ENCODE assay signal across 10 cellular contexts in genomic region chr7:131196808-131197207, GRCh38.
DNase-seq lines count a peak whose midpoint lies in the region; FAIRE-seq and TF ChIP-seq lines count a peak whose summit lies in the region.
"Had no signal": no experiment of that assay in that cellular context is flagged by ENCODE, and none has a peak within 500 bp of the region (broad histone marks: within the 10 kb centered on the region; RNA-seq: fewer than 3 reads in every experiment).

No MANE protein-coding gene starts in this region.

- peak; percentile 14 for DNase-seq in fibroblast of gingiva (ENCODE audit: low read depth)
- peak; percentile 71 for DNase-seq in osteoblast (ENCODE audit: insufficient read length, low spot score, missing footprints)
- DNase-seq in stimulated activated naive CD4-positive, alpha-beta T cell treated with Interleukin-2 at 50 U/mL for 16 hours (lab: John Stamatoyannopoulos, UW) = no peak
- DNase-seq in activated CD4-positive, alpha-beta T cell treated with anti-CD3 and anti-CD28 coated beads for 48 hours = no peak
- no peak for DNase-seq in GM12891 (ENCODE audit: insufficient read length, low spot score)
- DNase-seq: activated naive CD8-positive, alpha-beta T cell treated with anti-CD3 and anti-CD28 coated beads, Interleukin-2, amount 10 ng/mL, durations not matched to agents 7 days and 5 days; DMS79 treated with DMSO at 0.1 percent for 48 hours; naive thymus-derived CD8-positive, alpha-beta T cell had no signal

- H3K27me3 ChIP-seq in osteoblast (ENCODE audit: insufficient read depth, low read length) = no peaks in the 10 kb centered on the region

- H3K36me3 ChIP-seq in HEK293 (ENCODE audit: control insufficient read depth in 2 of 2, insufficient read depth in 1 of 2, low read length in 2 of 2) (no peaks in the 10 kb centered on the region), osteoblast (ENCODE audit: insufficient read depth, low read length) (no peaks in the 10 kb centered on the region)

- POLR2A ChIA-PET in HEK293 (lab: Yijun Ruan, JAX) = no interaction called here

- no peak for TF ChIP-seq CTCF in HEK293 (tag by site-specific recombination; IDR thresholded peaks at IDR 0.05)
- no peak for TF ChIP-seq CTCF in osteoblast (IDR thresholded peaks at IDR 0.05; ENCODE audit: extremely low read depth, low read depth, low read length)

- FAIRE-seq in GM12891 (lab: Jason Lieb, UNC) = no peak

- H2AFZ ChIP-seq in osteoblast (ENCODE audit: low read length) = no peak overlapping the region

- TF ChIP-seq POLR2A in GM12891 (IDR thresholded peaks at IDR 0.05; ENCODE audit: low read depth, low read length) = no peak

- H3K4me1 ChIP-seq in HEK293 (ENCODE audit: control insufficient read depth, insufficient read depth, low read length) = no peaks in the 10 kb centered on the region
- peaks cover 5% of the 10 kb centered on the region for H3K4me1 ChIP-seq in osteoblast (ENCODE audit: insufficient read depth, low read length)

- no peaks in the 10 kb centered on the region for H3K9me3 ChIP-seq in HEK293 (ENCODE audit: control insufficient read depth, insufficient read depth, low read depth, low read length)
- no peaks in the 10 kb centered on the region for H3K9me3 ChIP-seq in osteoblast (ENCODE audit: low read depth, low read length)

- H3K4me2 ChIP-seq in osteoblast (ENCODE audit: insufficient read depth, low read length) = no peak overlapping the region

- no peak overlapping the region for H3K4me3 ChIP-seq in HEK293 (ENCODE audit: low read depth, low read length)
- H3K4me3 ChIP-seq in osteoblast (ENCODE audit: insufficient read depth, low read length) = no peak overlapping the region

- H3K79me2 ChIP-seq in osteoblast (ENCODE audit: insufficient read depth, low read length) = no peaks in the 10 kb centered on the region

- CTCF ChIA-PET in HEK293 (lab: Yijun Ruan, JAX) = no interaction called here

- no peaks in the 10 kb centered on the region for H4K20me1 ChIP-seq in osteoblast (ENCODE audit: insufficient read depth, low read length)

- H3K27ac ChIP-seq in HEK293 (ENCODE audit: extremely low read depth, low read depth, low read length) (no peak overlapping the region), osteoblast (ENCODE audit: low read depth, low read length) (no peak overlapping the region)

TF ChIP-seq in HEK293, 187 proteins besides CTCF, POLR2A, EP300 and RAD21:
- no peak for TF ChIP-seq ZBTB21 (tag by site-specific recombination; IDR thresholded peaks at IDR 0.05)
- peak; percentile 95 for TF ChIP-seq REST (tag by site-specific recombination; IDR thresholded peaks at IDR 0.05)

TF ChIP-seq in PFSK-1, 5 proteins besides CTCF, POLR2A, EP300 and RAD21:
- TF ChIP-seq REST (IDR thresholded peaks at IDR 0.05; ENCODE audit: insufficient read depth in 1 of 2, low read depth in 2 of 2, low read length in 2 of 2) = peak; percentile 92 to 96
- no peak for TF ChIP-seq POLR2AphosphoS5 (IDR thresholded peaks at IDR 0.05; ENCODE audit: low read depth, low read length)
- no peak for TF ChIP-seq FOXP2 (optimal IDR thresholded peaks at IDR 0.05; ENCODE audit: borderline replicate concordance, extremely low read depth, extremely low read length, insufficient read depth)
TF ChIP-seq in PFSK-1: peak in this region for 1.

TF ChIP-seq in GM12891, 5 proteins besides CTCF, POLR2A, EP300 and RAD21:
- TF ChIP-seq PAX5 (IDR thresholded peaks at IDR 0.05; ENCODE audit: insufficient read depth, low read length, severe bottlenecking) = no peak
- TF ChIP-seq POLR2AphosphoS5 (IDR thresholded peaks at IDR 0.05; ENCODE audit: low read depth, low read length) = no peak
- no peak for TF ChIP-seq POU2F2 (IDR thresholded peaks at IDR 0.05; ENCODE audit: low read depth, low read length)
- no peak for TF ChIP-seq TAF1 (IDR thresholded peaks at IDR 0.05; ENCODE audit: low read depth, low read length)
- TF ChIP-seq SPI1 (IDR thresholded peaks at IDR 0.05; ENCODE audit: low read depth, low read length) = no peak

Comparison
In these comparisons a context has a peak if more than half of its experiments do, and no peak if none do; other contexts are left out.
1. DNase-seq: peak in fibroblast of gingiva (single experiment) and osteoblast (single experiment); none in stimulated activated naive CD4-positive, alpha-beta T cell treated with Interleukin-2 at 50 U/mL for 16 hours (single experiment), activated CD4-positive, alpha-beta T cell treated with anti-CD3 and anti-CD28 coated beads for 48 hours (single experiment) and GM12891 (single experiment).